Comparison of ENCODE assay signal across 28 cellular contexts in genomic region chr1:242710847-242711246, GRCh38.
"Had no signal": no experiment of that assay in that cellular context is flagged by ENCODE, and none has a peak within 500 bp of the region (broad histone marks: within the 10 kb centered on the region; RNA-seq: fewer than 3 reads in every experiment).

No MANE protein-coding gene starts in this region.

- H3K9me3 ChIP-seq: psoas muscle, right lobe of liver, sigmoid colon, thoracic aorta, tibial artery, transverse colon, upper lobe of right lung, uterus had no signal

- H3K4me1 Mint-ChIP-seq: natural killer cell; nephron; stimulated activated effector memory CD8-positive, alpha-beta T cell treated with anti-CD3 and anti-CD28 coated beads, Interleukin-12 subunit alpha, Interleukin-12 subunit beta, amount 100 ng/mL, for 72 hours had no signal

- H3K79me2 ChIP-seq: parathyroid adenoma had no signal

- H3K4me1 ChIP-seq: neural progenitor cell, parathyroid adenoma, psoas muscle, right lobe of liver, sigmoid colon, stomach, tibial artery, transverse colon, upper lobe of right lung, uterus had no signal

- H3K36me3 ChIP-seq: neural progenitor cell, ovary, right lobe of liver, sigmoid colon, stomach, thoracic aorta, tibial artery, transverse colon, upper lobe of right lung, uterus had no signal

- H3K4me3 Mint-ChIP-seq: natural killer cell; nephron; neural progenitor cell; stimulated activated effector memory CD8-positive, alpha-beta T cell treated with anti-CD3 and anti-CD28 coated beads, Interleukin-12 subunit alpha, Interleukin-12 subunit beta, amount 100 ng/mL, for 72 hours; stimulated activated naive B cell treated with anti-CD40 and anti-IgM and Interleukin-4, amounts not matched to agents 10 μg/mL and 1 μg/mL and 100 μg/mL, for 72 hours; stimulated activated naive CD8-positive, alpha-beta T cell treated with anti-CD3 and anti-CD28 coated beads, Interleukin-15, Interleukin-2, amounts not matched to agents 100 ng/mL and 50 ng/mL, for 24 hours; type B pancreatic cell had no signal

- H3K27me3 ChIP-seq: neural progenitor cell, ovary, right lobe of liver, sigmoid colon, stomach, tibial artery, transverse colon, upper lobe of right lung, uterus had no signal

- FAIRE-seq: small intestine had no signal

- H3K27ac ChIP-seq: neural progenitor cell, ovary, parathyroid adenoma, psoas muscle, right lobe of liver, sigmoid colon, stomach, thoracic aorta, tibial artery, transverse colon, upper lobe of right lung, uterus had no signal

- H3K27me3 Mint-ChIP-seq: stimulated activated naive CD8-positive, alpha-beta T cell treated with anti-CD3 and anti-CD28 coated beads, Interleukin-15, Interleukin-2, amounts not matched to agents 100 ng/mL and 50 ng/mL, for 24 hours had no signal

- H2AFZ ChIP-seq: neural progenitor cell, parathyroid adenoma had no signal

- H3K36me3 Mint-ChIP-seq: natural killer cell; neural progenitor cell; stimulated activated effector memory CD8-positive, alpha-beta T cell treated with anti-CD3 and anti-CD28 coated beads, Interleukin-12 subunit alpha, Interleukin-12 subunit beta, amount 100 ng/mL, for 72 hours; type B pancreatic cell had no signal

- H3K4me3 ChIP-seq: neural progenitor cell, ovary, psoas muscle, right lobe of liver, sigmoid colon, stomach, thoracic aorta, tibial artery, transverse colon, upper lobe of right lung, uterus had no signal

- H3K4me2 ChIP-seq: neural progenitor cell had no signal

- DNase-seq: natural killer cell; occipital lobe; ovary; posterior cingulate gyrus; psoas muscle; right cardiac atrium; right lobe of liver; sigmoid colon; small intestine; stimulated activated CD4-positive, alpha-beta T cell treated with anti-CD3 and anti-CD28 coated beads, Interleukin-15, amount 100 ng/mL, for 24 hours; stimulated activated CD4-positive, alpha-beta T cell treated with anti-CD3 and anti-CD28 coated beads, Interleukin-2, amount 100 ng/mL, for 24 hours; stimulated activated CD4-positive, alpha-beta T cell treated with anti-CD3 and anti-CD28 coated beads, Interleukin-2, amount 100 ng/mL, for 48 hours; stimulated activated CD4-positive, alpha-beta T cell treated with anti-CD3 and anti-CD28 coated beads, Interleukin-4, amount 100 ng/mL, for 24 hours; stimulated activated naive B cell treated with anti-CD40 and anti-IgM and Interleukin-4, amounts not matched to agents 10 μg/mL and 1 μg/mL and 100 μg/mL, for 72 hours; stimulated activated naive CD4-positive, alpha-beta T cell treated with Interleukin-2 at 50 U/mL for 16 hours; stomach; tibial artery; transverse colon; upper lobe of right lung; uterus had no signal

- ATAC-seq: natural killer cell; psoas muscle; right cardiac atrium; right lobe of liver; stimulated activated effector memory CD8-positive, alpha-beta T cell treated with anti-CD3 and anti-CD28 coated beads, Interleukin-12 subunit alpha, Interleukin-12 subunit beta, amount 100 ng/mL, for 72 hours; stimulated activated naive B cell treated with anti-CD40 and anti-IgM and Interleukin-4, amounts not matched to agents 10 μg/mL and 1 μg/mL and 100 μg/mL, for 72 hours; upper lobe of right lung had no signal

- H3K27ac Mint-ChIP-seq: natural killer cell; nephron; neural progenitor cell; progenitor cell of endocrine pancreas; stimulated activated effector memory CD8-positive, alpha-beta T cell treated with anti-CD3 and anti-CD28 coated beads, Interleukin-12 subunit alpha, Interleukin-12 subunit beta, amount 100 ng/mL, for 72 hours; stimulated activated naive B cell treated with anti-CD40 and anti-IgM and Interleukin-4, amounts not matched to agents 10 μg/mL and 1 μg/mL and 100 μg/mL, for 72 hours; stimulated activated naive CD8-positive, alpha-beta T cell treated with anti-CD3 and anti-CD28 coated beads, Interleukin-15, Interleukin-2, amounts not matched to agents 100 ng/mL and 50 ng/mL, for 24 hours; type B pancreatic cell had no signal

- H3K9ac ChIP-seq: neural progenitor cell, parathyroid adenoma had no signal
